ENCODE assay signal across 12 cellular contexts in the genomic region with DNA sequence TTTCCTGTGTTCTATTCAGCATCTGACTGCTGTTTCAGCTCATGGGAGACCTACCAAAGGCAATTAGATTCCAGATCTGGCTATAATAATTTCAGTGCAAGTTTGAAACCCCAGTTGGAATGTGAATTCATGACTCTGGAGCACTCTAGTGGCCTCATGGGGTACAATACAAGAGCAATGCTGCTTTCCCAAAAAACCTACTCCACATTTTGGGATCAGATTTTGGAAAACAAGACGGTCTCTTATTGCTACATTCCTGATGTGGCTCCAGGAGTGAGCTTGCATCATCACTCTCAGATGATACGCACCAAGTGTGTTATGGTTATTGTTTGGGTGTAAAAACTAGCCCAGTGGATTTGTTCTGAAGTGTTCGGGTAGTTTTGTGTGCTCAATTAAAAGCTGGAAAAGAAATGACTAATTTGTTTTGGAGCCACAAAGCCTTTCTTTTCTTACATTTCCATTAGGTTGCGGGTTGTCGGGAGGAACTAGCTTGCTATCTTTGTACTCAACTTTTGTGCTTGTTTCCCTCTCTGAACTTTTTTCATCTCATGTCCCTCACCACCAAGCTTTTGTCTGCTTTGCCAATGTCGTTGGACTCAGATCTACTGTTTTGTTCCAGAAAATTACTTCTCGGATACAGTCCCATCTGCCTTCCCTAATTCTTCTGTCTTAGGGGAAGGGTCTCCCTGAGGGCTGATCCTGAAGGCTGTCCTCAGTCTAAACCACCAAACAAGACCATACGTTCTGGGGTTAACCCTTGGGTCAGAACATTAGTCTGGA.
DNase-seq lines count a peak whose midpoint lies in the region; ATAC-seq and TF ChIP-seq lines count a peak whose summit lies in the region.
"Had no signal": no experiment of that assay in that cellular context is flagged by ENCODE, and none has a peak within 500 bp of the region (broad histone marks: within the 10 kb centered on the region; RNA-seq: fewer than 3 reads in every experiment).

No MANE protein-coding gene starts in this region.

- POLR2A ChIA-PET in RWPE1 (lab: Yijun Ruan, JAX; ENCODE audit: low non-redundant PET) = no interaction called here

- H3K4me3 ChIP-seq in GM12864 (ENCODE audit: low read depth, low read length) (no peak overlapping the region), gastroesophageal sphincter (no peak overlapping the region)
- H3K4me3 ChIP-seq: spleen had no signal

- DNase-seq in GM12864 (ENCODE audit: low read depth) = no peak
- DNase-seq in RWPE1 (ENCODE audit: low spot score) = peak; percentile 4
- DNase-seq in renal cortical epithelial cell (ENCODE audit: low read depth) = peak; percentile 18
- no peak for DNase-seq in activated CD4-positive, alpha-beta T cell treated with anti-CD3 and anti-CD28 coated beads for 1 hour
- no peak for DNase-seq in LoVo (ENCODE audit: low spot score)
- no peak for DNase-seq in occipital lobe (lab: John Stamatoyannopoulos, UW)
- DNase-seq: activated CD8-positive, alpha-beta memory T cell treated with anti-CD3 and anti-CD28 coated beads, Interleukin-2, amount 50 U/mL, for 48 hours; kidney glomerular epithelial cell; NCI-H1930; spleen had no signal

- TF ChIP-seq POLR2A in gastroesophageal sphincter (IDR thresholded peaks at IDR 0.05) = no peak

- WGBS in gastroesophageal sphincter (ENCODE audit: low coverage in 1 of 2), 2 donors = 79 to 80% methylated on average over 8 of the region's 8 CpGs

- ATAC-seq in gastroesophageal sphincter (peak; percentile 75), HG02852 (IDR thresholded peaks at IDR 0.05; ENCODE audit: unreplicated experiment) (no peak)

- H3K27me3 ChIP-seq in gastroesophageal sphincter = no peaks in the 10 kb centered on the region
- H3K27me3 ChIP-seq: spleen had no signal

- TF ChIP-seq CTCF in GM12864 (IDR thresholded peaks at IDR 0.05; ENCODE audit: low read depth, low read length, missing control alignments) = peak; percentile 17
- TF ChIP-seq CTCF in RWPE1 (conservative IDR thresholded peaks at IDR 0.05; ENCODE audit: low read depth) = no peak; the same call in 1 of the 2 replicates
- peak in 2 of 4 experiments; percentile 44 for TF ChIP-seq CTCF in gastroesophageal sphincter (IDR thresholded peaks at IDR 0.05)

- H3K9me3 ChIP-seq in gastroesophageal sphincter = no peaks in the 10 kb centered on the region
- H3K9me3 ChIP-seq: spleen had no signal

- TF ChIP-seq EP300 in gastroesophageal sphincter (IDR thresholded peaks at IDR 0.05) = no peak

- CTCF ChIA-PET in RWPE1 (lab: Yijun Ruan, JAX) = no interaction called here

- peaks cover 0 to 50% of the 10 kb centered on the region in 2 donors for H3K36me3 ChIP-seq in gastroesophageal sphincter

- H3K27ac ChIP-seq in RWPE1 (no peak overlapping the region), gastroesophageal sphincter (peak overlapping the region in 2 of 4 donors; percentile 21 to 43)

- peaks cover 2 to 3% (median 3%) of the 10 kb centered on the region in 3 donors for H3K4me1 ChIP-seq in gastroesophageal sphincter

Comparison
In these comparisons a context has a peak if more than half of its experiments do, and no peak if none do; other contexts are left out.
1. DNase-seq: peak in RWPE1 (single experiment) and renal cortical epithelial cell (single experiment); none in GM12864 (single experiment), activated CD4-positive, alpha-beta T cell treated with anti-CD3 and anti-CD28 coated beads for 1 hour (single experiment), LoVo (single experiment) and occipital lobe (single experiment).